19 cellular contexts compared by ENCODE assay signal in the genomic region with DNA sequence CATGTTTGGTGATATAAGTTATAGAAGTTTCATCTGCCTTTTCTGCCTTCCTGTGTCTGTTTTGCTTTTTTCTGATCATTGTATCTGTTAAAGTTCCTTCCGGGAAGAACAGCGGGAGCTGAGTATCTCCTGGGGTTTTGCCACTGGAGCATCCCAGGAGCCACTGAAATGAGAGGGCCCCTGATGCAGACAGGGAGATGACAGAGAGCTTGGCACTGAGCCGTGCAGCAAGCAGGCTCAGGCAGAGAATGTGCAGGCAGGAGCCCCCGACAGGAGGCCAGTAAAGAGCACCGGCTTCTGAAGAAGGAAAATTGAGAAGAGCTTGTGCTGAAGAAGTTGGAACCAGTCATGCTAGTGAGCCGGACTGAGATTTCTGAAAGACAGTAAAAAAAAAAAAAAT.
"Had no signal": no experiment of that assay in that cellular context is flagged by ENCODE, and none has a peak within 500 bp of the region (broad histone marks: within the 10 kb centered on the region; RNA-seq: fewer than 3 reads in every experiment).

No MANE protein-coding gene starts in this region.

- H3K36me3 ChIP-seq: heart right ventricle, right atrium auricular region, SJCRH30, upper lobe of left lung had no signal

- H3K27ac ChIP-seq: coronary artery, SJCRH30, skin epidermis, upper lobe of left lung had no signal

- H3K9me3 ChIP-seq: heart right ventricle, right atrium auricular region, SJCRH30, testis, upper lobe of left lung had no signal

- H3K4me1 ChIP-seq: upper lobe of left lung had no signal

- H3K36me3 Mint-ChIP-seq: naive B cell had no signal

- DNase-seq: activated CD4-positive, alpha-beta T cell treated with anti-CD3 and anti-CD28 coated beads, Interleukin-2, amount 50 U/mL, for 1 hour; activated CD4-positive, CD25-positive, alpha-beta regulatory T cell; activated naive CD4-positive, alpha-beta T cell treated with anti-CD3 and anti-CD28 coated beads for 36 hours; effector CD8-positive, alpha-beta T cell; foreskin melanocyte; heart right ventricle; mammary epithelial cell; naive B cell; SJCRH30; stimulated activated CD4-positive, alpha-beta T cell treated with anti-CD3 and anti-CD28 coated beads, Interleukin-4, amount 100 ng/mL, for 4 hours; stimulated activated CD8-positive, alpha-beta memory T cell treated with anti-CD3 and anti-CD28 coated beads, Interleukin-4, amount 100 ng/mL, for 48 hours; stimulated activated naive CD4-positive, alpha-beta T cell treated with Interleukin-2 at 50 U/mL for 16 hours; T-helper 2 cell; testis had no signal

- H3K4me3 ChIP-seq: coronary artery, heart right ventricle, right atrium auricular region, SJCRH30, skin epidermis, testis, upper lobe of left lung had no signal

- H3K27me3 Mint-ChIP-seq: naive B cell had no signal

- H3K4me3 Mint-ChIP-seq: activated naive CD4-positive, alpha-beta T cell treated with anti-CD3 and anti-CD28 coated beads for 36 hours; naive B cell had no signal

- H3K9me3 Mint-ChIP-seq: activated naive CD4-positive, alpha-beta T cell treated with anti-CD3 and anti-CD28 coated beads for 36 hours; activated T-helper 2 cell treated with anti-CD3 and anti-CD28 coated beads, Interferon-gamma antibody, Interleukin-2, Interleukin-4, amounts not matched to agents 10 μg/mL and 5 μg/mL and 100 μg/mL, durations not matched to agents 14 hours and 24 hours and 36 hours had no signal

- H3K27ac Mint-ChIP-seq: activated naive CD4-positive, alpha-beta T cell treated with anti-CD3 and anti-CD28 coated beads for 36 hours; activated T-helper 2 cell treated with anti-CD3 and anti-CD28 coated beads, Interferon-gamma antibody, Interleukin-2, Interleukin-4, amounts not matched to agents 10 μg/mL and 5 μg/mL and 100 μg/mL, durations not matched to agents 14 hours and 24 hours and 36 hours had no signal

- H3K4me1 Mint-ChIP-seq: naive B cell had no signal

- H3K27me3 ChIP-seq: heart right ventricle, right atrium auricular region, testis, upper lobe of left lung had no signal
